In genomic region chr17:16407911-16408588, GRCh38 we compare ENCODE assay signal across 1 cellular context.
TF ChIP-seq lines count a peak whose summit lies in the region.

No MANE protein-coding gene starts in this region.

TF ChIP-seq in GM23338, 12 proteins besides CTCF, POLR2A, EP300 and RAD21 (continued from another document):
- TF ChIP-seq ZNF462 (CRISPR knock-in tag; IDR thresholded peaks at IDR 0.05) (no peak), NANOG (IDR thresholded peaks at IDR 0.05; ENCODE audit: borderline replicate concordance) (no peak), ZNF331 (CRISPR knock-in tag; IDR thresholded peaks at IDR 0.05; ENCODE audit: low read depth) (no peak), ETS1 (IDR thresholded peaks at IDR 0.05) (no peak), CREB1 (CRISPR knock-in tag; IDR thresholded peaks at IDR 0.05; ENCODE audit: low read depth) (no peak), EZH2phosphoT487 (IDR thresholded peaks at IDR 0.05; ENCODE audit: unreplicated experiment) (no peak), REST (IDR thresholded peaks at IDR 0.05; ENCODE audit: unreplicated experiment) (no peak)
